In genomic region chr17:56755310-56755709, GRCh38 we compare ENCODE assay signal across 4 cellular contexts.
TF ChIP-seq lines count a peak whose summit lies in the region.

No MANE protein-coding gene starts in this region.

TF ChIP-seq in SK-N-SH, 30 proteins besides CTCF, POLR2A, EP300 and RAD21:
- TF ChIP-seq REST (IDR thresholded peaks at IDR 0.05; ENCODE audit: low read depth, low read length), result no peak

TF ChIP-seq in SK-N-SH treated with all-trans-retinoic acid at 6 μM for 48 hours, 23 proteins besides CTCF, POLR2A, EP300 and RAD21:
- TF ChIP-seq TSHZ2 (CRISPR knock-in tag; IDR thresholded peaks at IDR 0.05), result no peak
- no peak for TF ChIP-seq OSR1 (CRISPR knock-in tag; IDR thresholded peaks at IDR 0.05)
- TF ChIP-seq PATZ1 (CRISPR knock-in tag; IDR thresholded peaks at IDR 0.05; ENCODE audit: borderline replicate concordance), result no peak
- no peak for TF ChIP-seq TOX (CRISPR knock-in tag; IDR thresholded peaks at IDR 0.05; ENCODE audit: borderline replicate concordance)
- TF ChIP-seq PPARA (CRISPR knock-in tag; IDR thresholded peaks at IDR 0.05; ENCODE audit: borderline replicate concordance), result no peak

TF ChIP-seq in IMR-90, 13 proteins besides CTCF, POLR2A, EP300 and RAD21:
- TF ChIP-seq ELK1 (IDR thresholded peaks at IDR 0.05; ENCODE audit: borderline replicate concordance, low read depth, low read length) (no peak), BHLHE40 (IDR thresholded peaks at IDR 0.05; ENCODE audit: low read depth, low read length) (no peak), MAZ (IDR thresholded peaks at IDR 0.05; ENCODE audit: borderline replicate concordance, low read depth, low read length) (no peak)

TF ChIP-seq in endothelial cell of umbilical vein, 7 proteins besides CTCF, POLR2A, EP300 and RAD21:
- TF ChIP-seq MYC (IDR thresholded peaks at IDR 0.05; ENCODE audit: low read depth, low read length) (no peak), GATA2 (IDR thresholded peaks at IDR 0.05; ENCODE audit: insufficient read depth, insufficient read length, low read depth, low read length) (no peak), FOS (IDR thresholded peaks at IDR 0.05; ENCODE audit: borderline replicate concordance, insufficient read depth, low read length) (no peak), JUN (IDR thresholded peaks at IDR 0.05; ENCODE audit: borderline replicate concordance, insufficient read depth, insufficient read length, low read depth) (no peak), EZH2 (IDR thresholded peaks at IDR 0.05; ENCODE audit: borderline replicate concordance, low read depth, low read length, severe bottlenecking) (no peak)
